7 cellular contexts compared by ENCODE assay signal in genomic region chr10:109852004-109852717, GRCh38.
DNase-seq lines count a peak whose midpoint lies in the region; ATAC-seq, FAIRE-seq and TF ChIP-seq lines count a peak whose summit lies in the region.

No MANE protein-coding gene starts in this region.

- ATAC-seq in GM18498 (IDR thresholded peaks at IDR 0.05; ENCODE audit: unreplicated experiment) = peak; percentile 93
- peak; percentile 89 for ATAC-seq in HG02623 (IDR thresholded peaks at IDR 0.05; ENCODE audit: unreplicated experiment)

- no peaks in the 10 kb centered on the region for H3K4me1 ChIP-seq in small intestine (ENCODE audit: control insufficient read depth in 2 of 2, insufficient read depth in 1 of 2, low read depth in 1 of 2, low read length in 1 of 2)

- FAIRE-seq in small intestine (lab: Jason Lieb, UNC) = no peak

- H3K27ac ChIP-seq in small intestine (ENCODE audit: low read depth in 1 of 2, low read length in 1 of 2) = no peak overlapping the region

- peaks cover 0 to 2% of the 10 kb centered on the region in 2 donors for H3K27me3 ChIP-seq in small intestine (ENCODE audit: control insufficient read depth in 2 of 2, insufficient read depth in 2 of 2, low read length in 2 of 2)

- WGBS in small intestine, 3 donors = 22 to 25% (median 25%) methylated on average over 15 of the region's 15 CpGs

- in situ Hi-C loops in astrocyte of the cerebellum (cut with HindIII; ENCODE audit: low sequenced_read_pairs) = no loop called here

- no peaks in the 10 kb centered on the region for H3K9me3 ChIP-seq in small intestine (ENCODE audit: control insufficient read depth, low read depth)

- no peak overlapping the region for H3K4me3 ChIP-seq in astrocyte of the cerebellum (ENCODE audit: low read depth, low read length)
- H3K4me3 ChIP-seq in small intestine (ENCODE audit: low read depth in 1 of 2, low read length in 2 of 2) = no peak overlapping the region

- TF ChIP-seq CTCF in astrocyte of the cerebellum (IDR thresholded peaks at IDR 0.05; ENCODE audit: low read depth, low read length, missing control alignments) = peak; percentile 95

- no peaks in the 10 kb centered on the region for H3K36me3 ChIP-seq in small intestine (ENCODE audit: control insufficient read depth in 2 of 2, insufficient read depth in 2 of 2, low read length in 2 of 2)

- DNase-seq in NCI-H1105 (lab: John Stamatoyannopoulos, UW) (peak; percentile 25), T-helper 9 cell (peak; percentile 65), astrocyte of the cerebellum (ENCODE audit: low read depth) (peak; percentile 31), hippocampal formation (lab: John Stamatoyannopoulos, UW) (peak; percentile 54 to 64), small intestine (peak; percentile 71)
